In the genomic region with DNA sequence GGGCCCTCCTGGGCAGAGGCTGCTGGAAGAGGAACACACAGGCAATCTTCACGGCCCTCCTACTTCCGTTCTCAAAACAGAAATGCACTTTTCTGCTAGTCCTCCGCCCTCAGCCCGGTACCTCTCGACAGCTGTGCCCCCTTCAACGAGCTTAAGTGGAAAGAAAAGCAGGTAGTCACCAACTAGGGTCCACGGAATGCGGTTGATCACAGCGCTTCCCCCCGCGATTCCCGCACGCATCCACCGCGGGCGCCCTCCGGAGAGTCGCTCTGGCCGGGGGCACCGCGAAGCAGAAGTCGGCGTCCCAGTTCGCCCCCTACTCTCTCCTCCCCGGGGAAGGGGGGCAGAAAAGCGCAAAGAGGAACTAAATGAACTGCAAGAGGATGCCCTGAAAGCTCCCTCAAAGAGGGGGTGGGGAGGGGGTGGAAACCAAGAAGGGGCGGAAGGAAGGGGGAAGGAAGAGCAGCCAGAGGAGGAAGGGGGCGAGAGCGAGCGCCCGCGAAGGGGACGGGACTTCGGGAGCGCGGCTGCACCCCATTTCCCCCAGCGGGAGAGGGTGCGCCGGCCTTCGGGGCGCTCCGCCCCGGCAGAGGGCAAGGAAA, we compare ENCODE assay signal across 8 cellular contexts. TPM values are rescaled to one million over a fixed set of nuclear protein-coding genes. Genes with fewer than 3 reads are reported as not detected.
A peak's percentile ranks its signal among the peaks of the same experiment; 100 is the strongest.
DNase-seq lines count a peak whose midpoint lies in the region; ATAC-seq and TF ChIP-seq lines count a peak whose summit lies in the region.

No MANE protein-coding gene starts in this region.

- peaks cover 14% of the 10 kb centered on the region for H3K4me1 ChIP-seq in effector memory CD4-positive, alpha-beta T cell (ENCODE audit: control insufficient read depth, insufficient read depth, low read length, poor library complexity, severe bottlenecking)
- peaks cover 3% of the 10 kb centered on the region for H3K4me1 ChIP-seq in mesodermal cell (ENCODE audit: control insufficient read depth, insufficient read depth, low read length, poor library complexity, severe bottlenecking)

- DNase-seq in GM12865 (ENCODE audit: low read depth) (peak; percentile 70), NCI-H226 (peak; percentile 54)
- DNase-seq in activated CD8-positive, alpha-beta memory T cell treated with anti-CD3 and anti-CD28 coated beads for 24 hours: peak; percentile 77
- peak; percentile 12 to 36 (median 33) for DNase-seq in effector memory CD4-positive, alpha-beta T cell
- peak; percentile 18 to 24 for DNase-seq in stimulated activated CD8-positive, alpha-beta memory T cell treated with anti-CD3 and anti-CD28 coated beads, Interleukin-15, amount 100 ng/mL, for 4 hours (ENCODE audit: low read depth in 2 of 2)

- peak overlapping the region; percentile 79 for H3K27ac ChIP-seq in effector memory CD4-positive, alpha-beta T cell (ENCODE audit: insufficient read depth, low read length, poor library complexity, severe bottlenecking)
- H3K27ac ChIP-seq in mesodermal cell (ENCODE audit: low read depth, low read length, severe bottlenecking): peak overlapping the region; percentile 88

- no peaks in the 10 kb centered on the region for H3K9me3 ChIP-seq in effector memory CD4-positive, alpha-beta T cell (ENCODE audit: control insufficient read depth, low read length)
- no peaks in the 10 kb centered on the region for H3K9me3 ChIP-seq in mesodermal cell (ENCODE audit: control insufficient read depth, low read length)

- H3K36me3 ChIP-seq in effector memory CD4-positive, alpha-beta T cell (ENCODE audit: control insufficient read depth, insufficient read depth, low read length): no peaks in the 10 kb centered on the region
- H3K36me3 ChIP-seq in mesodermal cell (ENCODE audit: control insufficient read depth, insufficient read depth, low read length): peaks cover 2% of the 10 kb centered on the region

- ATAC-seq in HG02642 (IDR thresholded peaks at IDR 0.05; ENCODE audit: poor library complexity, unreplicated experiment) (peak; percentile 1), HG02798 (IDR thresholded peaks at IDR 0.05; ENCODE audit: poor library complexity, unreplicated experiment) (no peak)

- no peak for TF ChIP-seq CTCF in GM12865 (IDR thresholded peaks at IDR 0.05; ENCODE audit: insufficient read depth, low read depth, low read length, missing control alignments)

- WGBS in mesodermal cell (ENCODE audit: insufficient coverage in 2 of 2), 2 experiments: 0% methylated on average over 31 to 32 of the region's 43 CpGs

- H3K4me3 ChIP-seq in GM12865 (ENCODE audit: low read depth, low read length) (peak overlapping the region; percentile 82), mesodermal cell (ENCODE audit: extremely low read depth, insufficient read depth, low read length, poor library complexity, severe bottlenecking) (peak overlapping the region; percentile 93)
- H3K4me3 ChIP-seq in effector memory CD4-positive, alpha-beta T cell (ENCODE audit: insufficient read depth, low read depth, low read length, poor library complexity, severe bottlenecking): peak overlapping the region; percentile 91

- H3K27me3 ChIP-seq in effector memory CD4-positive, alpha-beta T cell (replicated peaks; ENCODE audit: control insufficient read depth, insufficient read depth, low read length, poor library complexity, severe bottlenecking): no peaks in the 10 kb centered on the region

RNA-seq across cellular contexts. Expression of gene ACAP2, which starts 0.7 kb away (rescaled TPM):
- polyA plus RNA-seq in mesodermal cell (2013, experiment 1 of 2): 28.8 TPM
- polyA plus RNA-seq in mesodermal cell (2013, experiment 2 of 2): 28.0 TPM

Comparison
In these comparisons a context has a peak if more than half of its experiments do, and no peak if none do; other contexts are left out.
1. DNase-seq: peak in every context shown above with its lines; median percentile 77 in activated CD8-positive, alpha-beta memory T cell treated with anti-CD3 and anti-CD28 coated beads for 24 hours; 70 in GM12865; 54 in NCI-H226; 33 in effector memory CD4-positive, alpha-beta T cell; 21 in stimulated activated CD8-positive, alpha-beta memory T cell treated with anti-CD3 and anti-CD28 coated beads, Interleukin-15, amount 100 ng/mL, for 4 hours.